In the genomic region with DNA sequence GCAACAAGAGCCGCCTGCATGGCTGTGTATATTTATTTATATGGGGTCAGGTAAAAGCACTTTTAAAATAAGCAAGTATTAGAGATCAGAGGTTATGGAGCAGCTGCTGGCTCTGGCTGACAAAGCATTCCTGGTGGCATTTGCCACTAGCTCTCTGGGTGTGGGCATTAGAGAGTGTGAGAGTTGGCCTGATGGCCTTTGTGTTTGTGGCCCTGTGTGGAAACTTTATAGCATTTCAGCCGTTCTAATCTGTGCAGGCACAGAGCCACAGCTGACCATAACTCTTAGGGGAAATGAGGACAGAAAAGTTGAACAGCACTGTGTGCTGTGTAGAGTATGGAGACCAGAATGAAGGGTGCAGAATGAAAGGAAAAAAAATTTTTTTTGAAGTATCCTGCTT, we compare ENCODE assay signal across 14 cellular contexts.
DNase-seq lines count a peak whose midpoint lies in the region; ATAC-seq and TF ChIP-seq lines count a peak whose summit lies in the region.
"Had no signal": no experiment of that assay in that cellular context is flagged by ENCODE, and none has a peak within 500 bp of the region (broad histone marks: within the 10 kb centered on the region; RNA-seq: fewer than 3 reads in every experiment).

No MANE protein-coding gene starts in this region.

- no peaks in the 10 kb centered on the region for H3K36me3 Mint-ChIP-seq in H9 (ENCODE audit: insufficient read depth in 1 of 3, low read depth in 3 of 3)
- H3K36me3 Mint-ChIP-seq in brain = no peaks in the 10 kb centered on the region
- H3K36me3 Mint-ChIP-seq in neural progenitor cell = no peaks in the 10 kb centered on the region

- H2AK5ac ChIP-seq in H9 (ENCODE audit: insufficient read length, low read length) = no peak overlapping the region

- H3K27ac ChIP-seq in H9 (ENCODE audit: insufficient read length, low read depth, low read length) = no peak overlapping the region
- no peak overlapping the region for H3K27ac ChIP-seq in neural progenitor cell

- no peaks in the 10 kb centered on the region for H3K79me1 ChIP-seq in H9 (ENCODE audit: insufficient read depth, low read depth, low read length, poor library complexity, severe bottlenecking)

- no peak overlapping the region for H3K23ac ChIP-seq in H9 (ENCODE audit: insufficient read length, low read depth, low read length)

- H3K4me1 ChIP-seq in H9 (ENCODE audit: insufficient read depth, low read length) (no peaks in the 10 kb centered on the region), neural progenitor cell (peaks cover 11% of the 10 kb centered on the region)
- H3K4me1 ChIP-seq: HAP-1 had no signal

- no peaks in the 10 kb centered on the region for H3F3A ChIP-seq in neural progenitor cell (ENCODE audit: low read depth)

- H3K4me2 ChIP-seq in H9 (ENCODE audit: insufficient read depth, insufficient read length, low read length) (no peak overlapping the region), neural progenitor cell (no peak overlapping the region)
- H3K4me2 ChIP-seq: GM23338 had no signal

- no peak overlapping the region for H2AFZ ChIP-seq in H9 (ENCODE audit: low read length)
- H2AFZ ChIP-seq in neural progenitor cell (replicated peaks) = no peak overlapping the region
- H2AFZ ChIP-seq: GM23338 had no signal

- TF ChIP-seq CTCF in H9 (conservative IDR thresholded peaks at IDR 0.05) = no peak
- TF ChIP-seq CTCF in brain (conservative IDR thresholded peaks at IDR 0.05) = no peak
- no peak for TF ChIP-seq CTCF in neural progenitor cell (IDR thresholded peaks at IDR 0.05)

- no peak overlapping the region for H3K9ac ChIP-seq in H9 (ENCODE audit: extremely low read depth, insufficient read length, low read length)
- no peak overlapping the region for H3K9ac ChIP-seq in neural progenitor cell

- WGBS in H9 (ENCODE audit: extremely low coverage, insufficient read length, low lambda C conversion rate) = no CpG with 5 or more reads among the region's 2 CpGs

- H3K79me2 ChIP-seq in H9 (ENCODE audit: insufficient read depth, low read length) (no peaks in the 10 kb centered on the region), neural progenitor cell (ENCODE audit: low read depth) (no peaks in the 10 kb centered on the region)

- no peaks in the 10 kb centered on the region for H3K36me3 ChIP-seq in neural progenitor cell
- H3K36me3 ChIP-seq: HAP-1 had no signal

- no peaks in the 10 kb centered on the region for H3K9me3 ChIP-seq in H9 (ENCODE audit: control insufficient read depth, low read depth, low read length)
- no peaks in the 10 kb centered on the region for H3K9me3 ChIP-seq in neural progenitor cell (ENCODE audit: low read depth)
- H3K9me3 ChIP-seq: HAP-1 had no signal

- no peak overlapping the region for H4K8ac ChIP-seq in H9 (replicated peaks; ENCODE audit: insufficient read length, low read depth, low read length)

- DNase-seq in Right ventricle myocardium inferior (ENCODE audit: missing footprints) (no peak), left ventricle myocardium superior (no peak), H9 (no peak), neural progenitor cell (ENCODE audit: low spot score) (peak; percentile 3)
- no peak for DNase-seq in NK-92 treated with Interleukin-12 subunit alpha and Interleukin-12 subunit beta, amount 100 ng/mL, for 24 hours (lab: John Stamatoyannopoulos, UW)
- DNase-seq: C1 segment of cervical spinal cord; CD4-positive, alpha-beta T cell; DMS79 had no signal

- H2BK15ac ChIP-seq in H9 (ENCODE audit: low read depth, low read length) = no peak overlapping the region

- H3K4me1 Mint-ChIP-seq in H9 (no peaks in the 10 kb centered on the region; a peak in 1 of 4 replicates), brain (peaks cover 2% of the 10 kb centered on the region), neural progenitor cell (peaks cover 24% of the 10 kb centered on the region)
- H3K4me1 Mint-ChIP-seq: B cell had no signal

- no peak overlapping the region for H2BK5ac ChIP-seq in H9 (ENCODE audit: insufficient read length, low read length)

- no peaks in the 10 kb centered on the region for H3K23me2 ChIP-seq in H9 (ENCODE audit: insufficient read length, low read depth, low read length, poor library complexity, severe bottlenecking)

- H2BK12ac ChIP-seq in H9 (ENCODE audit: insufficient read length, low read depth, low read length) = no peak overlapping the region

- no peak overlapping the region for H3T11ph ChIP-seq in H9 (ENCODE audit: low read length)

- no peak overlapping the region for H3K4ac ChIP-seq in H9 (ENCODE audit: low read depth, low read length)

- H3K27me3 Mint-ChIP-seq in H9 (ENCODE audit: low read depth) (no peaks in the 10 kb centered on the region), brain (no peaks in the 10 kb centered on the region), neural progenitor cell (ENCODE audit: insufficient read depth, low read depth) (no peaks in the 10 kb centered on the region)
- H3K27me3 Mint-ChIP-seq: B cell had no signal

- H3K27ac Mint-ChIP-seq in H9 (no peak overlapping the region), brain (peak overlapping the region in 3 of 5 experiments; percentile 6 to 55 (median 32)), neural progenitor cell (no peak overlapping the region)
- H3K27ac Mint-ChIP-seq: B cell; CD4-positive, alpha-beta T cell; GM23338 had no signal

- no peak overlapping the region for H2BK20ac ChIP-seq in H9 (ENCODE audit: low read depth, low read length, poor library complexity, severe bottlenecking)

- H2BK120ac ChIP-seq in H9 (ENCODE audit: low read depth, low read length, poor library complexity, severe bottlenecking) = no peak overlapping the region

- no peak overlapping the region for H4K5ac ChIP-seq in H9 (ENCODE audit: insufficient read length, low read depth, low read length)

- H3K27me3 ChIP-seq in H9 (ENCODE audit: insufficient read depth, low read length) = no peaks in the 10 kb centered on the region
- no peaks in the 10 kb centered on the region for H3K27me3 ChIP-seq in neural progenitor cell

- intact Hi-C loops in Right ventricle myocardium inferior (cut with DNase I) = no loop called here
- intact Hi-C loops in left ventricle myocardium superior (cut with micrococcal nuclease) = no loop called here

- peak; percentile 16 for ATAC-seq in Right ventricle myocardium inferior
- no peak for ATAC-seq in left ventricle myocardium superior
- no peak for ATAC-seq in HG02938 (IDR thresholded peaks at IDR 0.05; ENCODE audit: unreplicated experiment)
- ATAC-seq: GM12878, GM23338 had no signal

- H3K56ac ChIP-seq in H9 (ENCODE audit: insufficient read length, low read depth, low read length) = no peak overlapping the region

- H4K91ac ChIP-seq in H9 (ENCODE audit: insufficient read length, low read depth, low read length) = no peak overlapping the region

- H3K9me3 Mint-ChIP-seq in H9 (no peaks in the 10 kb centered on the region), brain (no peaks in the 10 kb centered on the region), neural progenitor cell (no peaks in the 10 kb centered on the region)
- H3K9me3 Mint-ChIP-seq: CD4-positive, alpha-beta T cell; GM23338 had no signal

- H3K14ac ChIP-seq in H9 (ENCODE audit: insufficient read depth, low read length) = 0 out of 2 replicates have a peak overlapping the region, but pooled peaks have one; percentile 40

- no peak overlapping the region for H3K4me3 ChIP-seq in neural progenitor cell
- H3K4me3 ChIP-seq: GM12878, GM23338, HAP-1 had no signal

- no peak overlapping the region for H3K18ac ChIP-seq in H9 (ENCODE audit: insufficient read length, low read depth, low read length)

- H3K4me3 Mint-ChIP-seq in H9 (no peak overlapping the region), brain (no peak overlapping the region), neural progenitor cell (no peak overlapping the region)
- H3K4me3 Mint-ChIP-seq: B cell; CD4-positive, alpha-beta T cell; GM23338 had no signal

- H4K20me1 ChIP-seq in H9 (ENCODE audit: control insufficient read depth, insufficient read depth, insufficient read length) (no peaks in the 10 kb centered on the region), neural progenitor cell (ENCODE audit: low read depth) (no peaks in the 10 kb centered on the region)

Comparison
In these comparisons a context has a peak if more than half of its experiments do, and no peak if none do; other contexts are left out.
1. H3K27ac Mint-ChIP-seq: peak in brain (3 of 5); none in H9 (0 of 3) and neural progenitor cell (single experiment).